9 cellular contexts compared by ENCODE assay signal in the genomic region with DNA sequence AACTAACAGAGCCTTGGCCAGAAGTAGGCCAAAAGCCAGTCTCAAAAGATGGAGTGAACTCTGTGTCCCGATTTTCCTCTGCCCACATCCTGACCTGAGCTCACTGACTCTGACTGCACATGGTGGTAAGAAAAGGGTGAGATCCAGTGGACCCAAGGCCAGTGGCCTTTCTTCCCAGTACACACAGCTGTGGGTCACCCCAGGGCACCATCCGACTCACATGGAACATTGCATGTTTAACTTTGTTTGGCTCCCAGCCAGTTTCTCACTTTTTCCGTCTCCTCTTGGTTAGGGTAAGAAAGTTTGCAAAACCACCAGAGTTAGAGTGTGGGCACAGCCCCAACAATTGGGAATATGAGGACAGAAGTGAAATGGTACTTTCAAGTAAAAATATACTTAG.
DNase-seq lines count a peak whose midpoint lies in the region; ATAC-seq, FAIRE-seq and TF ChIP-seq lines count a peak whose summit lies in the region.
"Had no signal": no experiment of that assay in that cellular context is flagged by ENCODE, and none has a peak within 500 bp of the region (broad histone marks: within the 10 kb centered on the region; RNA-seq: fewer than 3 reads in every experiment).

No MANE protein-coding gene starts in this region.

- H3K27ac ChIP-seq in right cardiac atrium (ENCODE audit: low read length) = peak overlapping the region; percentile 1

- H3K4me1 ChIP-seq in right cardiac atrium (ENCODE audit: control insufficient read depth, insufficient read depth, low read length) = peaks cover 23% of the 10 kb centered on the region

- H3K4me1 Mint-ChIP-seq in stimulated activated memory B cell treated with anti-CD40 and anti-IgM and Interleukin-4, amounts not matched to agents 10 μg/mL and 1 μg/mL and 100 μg/mL, for 72 hours = peaks cover 41% of the 10 kb centered on the region

- ATAC-seq in right cardiac atrium (peak; percentile 84 to 85), GM18520 (IDR thresholded peaks at IDR 0.05; ENCODE audit: unreplicated experiment) (no peak), HG02642 (IDR thresholded peaks at IDR 0.05; ENCODE audit: poor library complexity, unreplicated experiment) (no peak)
- ATAC-seq in stimulated activated memory B cell treated with anti-CD40 and anti-IgM and Interleukin-4, amounts not matched to agents 10 μg/mL and 1 μg/mL and 100 μg/mL, for 72 hours = peak; percentile 38

- DNase-seq in KG1 (lab: John Stamatoyannopoulos, UW) = peak; percentile 25
- peak; percentile 74 for DNase-seq in astrocyte of the hippocampus (ENCODE audit: low read depth, low spot score)
- DNase-seq in right cardiac atrium = peak; percentile 62 to 74 (median 71)
- DNase-seq in epidermal melanocyte (ENCODE audit: insufficient read length, low spot score) = no peak
- DNase-seq in GM12892 (ENCODE audit: insufficient read length) = no peak
- DNase-seq: activated T-cell treated with anti-CD3 and anti-CD28 coated beads, Interleukin-2, amount 50 U/mL, for 1 hour had no signal

- no peak overlapping the region for H3K4me3 Mint-ChIP-seq in stimulated activated memory B cell treated with anti-CD40 and anti-IgM and Interleukin-4, amounts not matched to agents 10 μg/mL and 1 μg/mL and 100 μg/mL, for 72 hours

- no peak for FAIRE-seq in GM12892 (lab: Jason Lieb, UNC)

- intact Hi-C loops in right cardiac atrium (cut with DNase I) = no loop called here

- no peak overlapping the region for H3K4me3 ChIP-seq in right cardiac atrium (ENCODE audit: low read length)

- TF ChIP-seq POLR2A in GM12892 (IDR thresholded peaks at IDR 0.05; ENCODE audit: low read depth, low read length) = no peak

- 22% methylated on average over 3 of the region's 3 CpGs for WGBS in right cardiac atrium

- no peaks in the 10 kb centered on the region for H3K27me3 ChIP-seq in right cardiac atrium (ENCODE audit: control insufficient read depth, insufficient read depth)

- no peaks in the 10 kb centered on the region for H3K36me3 Mint-ChIP-seq in stimulated activated memory B cell treated with anti-CD40 and anti-IgM and Interleukin-4, amounts not matched to agents 10 μg/mL and 1 μg/mL and 100 μg/mL, for 72 hours

- H3K27me3 Mint-ChIP-seq in stimulated activated memory B cell treated with anti-CD40 and anti-IgM and Interleukin-4, amounts not matched to agents 10 μg/mL and 1 μg/mL and 100 μg/mL, for 72 hours = peaks cover 24% of the 10 kb centered on the region

- no peaks in the 10 kb centered on the region for H3K9me3 ChIP-seq in right cardiac atrium (ENCODE audit: control insufficient read depth, low read length)

- no peak overlapping the region for H3K27ac Mint-ChIP-seq in stimulated activated memory B cell treated with anti-CD40 and anti-IgM and Interleukin-4, amounts not matched to agents 10 μg/mL and 1 μg/mL and 100 μg/mL, for 72 hours

- H3K9me3 Mint-ChIP-seq in stimulated activated memory B cell treated with anti-CD40 and anti-IgM and Interleukin-4, amounts not matched to agents 10 μg/mL and 1 μg/mL and 100 μg/mL, for 72 hours = no peaks in the 10 kb centered on the region

Comparison
In these comparisons a context has a peak if more than half of its experiments do, and no peak if none do; other contexts are left out.
1. DNase-seq: peak in KG1 (single experiment), astrocyte of the hippocampus (single experiment) and right cardiac atrium (3 of 3); none in epidermal melanocyte (single experiment) and GM12892 (single experiment).
2. ATAC-seq: peak in right cardiac atrium (2 of 2) and stimulated activated memory B cell treated with anti-CD40 and anti-IgM and Interleukin-4, amounts not matched to agents 10 μg/mL and 1 μg/mL and 100 μg/mL, for 72 hours (single experiment); none in GM18520 (single experiment) and HG02642 (single experiment).